20 cellular contexts compared by ENCODE assay signal in the genomic region with DNA sequence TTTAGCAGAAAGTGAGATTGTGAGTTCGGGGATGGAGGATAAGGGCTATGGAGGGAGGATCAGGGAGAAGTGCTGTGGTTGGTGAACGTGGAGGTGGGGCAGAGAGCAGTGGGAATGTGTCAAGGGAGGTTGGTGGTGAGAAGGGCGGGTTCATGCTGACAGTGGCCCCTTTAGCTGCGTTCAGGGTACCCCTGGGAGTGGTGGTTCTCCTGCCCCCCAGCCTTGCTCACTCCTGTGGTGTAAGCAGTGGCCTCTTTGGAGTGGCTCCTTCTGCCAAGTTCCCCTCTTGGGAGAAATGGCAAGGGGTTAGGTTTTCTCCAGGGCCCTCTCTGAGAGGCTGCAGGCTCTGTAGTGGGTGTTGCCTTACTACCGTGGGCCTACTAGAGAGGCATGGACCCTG.
"Had no signal": no experiment of that assay in that cellular context is flagged by ENCODE, and none has a peak within 500 bp of the region (broad histone marks: within the 10 kb centered on the region; RNA-seq: fewer than 3 reads in every experiment).

No MANE protein-coding gene starts in this region.

- H3K27ac ChIP-seq: pancreas, right lobe of liver, stomach, testis, tibial artery, uterus had no signal

- DNase-seq: cerebellar nuclear complex; cortex of kidney; effector CD4-positive, alpha-beta T cell; hypothalamus; immature natural killer cell; naive thymus-derived CD4-positive, alpha-beta T cell; occipital lobe; small intestine; stimulated activated CD4-positive, alpha-beta T cell treated with anti-CD3 and anti-CD28 coated beads, Interleukin-12 subunit alpha, Interleukin-12 subunit beta, amount 100 ng/mL, for 4 hours; stimulated activated CD4-positive, alpha-beta T cell treated with anti-CD3 and anti-CD28 coated beads, Interleukin-1b, Interleukin-23, amount 100 ng/mL, for 48 hours; stimulated activated CD4-positive, alpha-beta T cell treated with anti-CD3 and anti-CD28 coated beads, Interleukin-4, amount 100 ng/mL, for 1 hour; stimulated activated CD8-positive, alpha-beta memory T cell treated with anti-CD3 and anti-CD28 coated beads, Interleukin-4, amount 100 ng/mL, for 48 hours; stimulated activated naive CD4-positive, alpha-beta T cell; stomach; testis; tibial artery had no signal

- H3K4me3 ChIP-seq: lung, pancreas, right lobe of liver, stomach, testis, tibial artery, uterus had no signal

- H3K27me3 ChIP-seq: pancreas, testis had no signal
